Comparison of ENCODE assay signal across 1 cellular context in genomic region chr10:13371879-13372470, GRCh38.
TF ChIP-seq lines count a peak whose summit lies in the region.

No MANE protein-coding gene starts in this region.

TF ChIP-seq in SK-N-SH, 30 proteins besides CTCF, POLR2A, EP300 and RAD21 (continued from another document):
- TF ChIP-seq USF2 (IDR thresholded peaks at IDR 0.05; ENCODE audit: borderline replicate concordance, low read depth, low read length) (no peak), TCF12 (IDR thresholded peaks at IDR 0.05) (no peak), NRF1 (IDR thresholded peaks at IDR 0.05; ENCODE audit: low read depth, low read length) (0 out of 2 replicates have a peak, but pooled peaks have one; percentile 15), CHD2 (IDR thresholded peaks at IDR 0.05; ENCODE audit: low read length, partially characterized antibody) (no peak), RCOR1 (IDR thresholded peaks at IDR 0.05; ENCODE audit: low read length) (no peak), NFIC (IDR thresholded peaks at IDR 0.05; ENCODE audit: borderline replicate concordance) (no peak), FOXJ3 (CRISPR knock-in tag; IDR thresholded peaks at IDR 0.05) (no peak), GATA2 (CRISPR knock-in tag; IDR thresholded peaks at IDR 0.05) (no peak), MAX (IDR thresholded peaks at IDR 0.05; ENCODE audit: low read depth) (no peak)
